Comparison of ENCODE assay signal across 8 cellular contexts in genomic region chr4:186067757-186068385, GRCh38. TPM values are rescaled to one million over a fixed set of nuclear protein-coding genes. Genes with fewer than 3 reads are reported as not detected.
DNase-seq lines count a peak whose midpoint lies in the region; ATAC-seq and TF ChIP-seq lines count a peak whose summit lies in the region.

No MANE protein-coding gene starts in this region.

- H2BK120ac ChIP-seq in neuronal stem cell (ENCODE audit: low read depth, low read length) = no peak overlapping the region

- H2AFZ ChIP-seq in DND-41 (ENCODE audit: low read depth, low read length) (peak overlapping the region; percentile 85), mammary epithelial cell (ENCODE audit: low read depth, low read length) (peak overlapping the region; percentile 87), neuronal stem cell (ENCODE audit: low read length) (no peak overlapping the region)

- H3K79me2 ChIP-seq in DND-41 (ENCODE audit: insufficient read depth, low read length) (no peaks in the 10 kb centered on the region), mammary epithelial cell (ENCODE audit: insufficient read depth, low read length) (no peaks in the 10 kb centered on the region)

- H3K4me1 ChIP-seq in DND-41 (ENCODE audit: insufficient read depth, low read length) = peaks cover 20% of the 10 kb centered on the region
- H3K4me1 ChIP-seq in mammary epithelial cell (ENCODE audit: insufficient read depth, low read length) = peaks cover 10% of the 10 kb centered on the region
- no peaks in the 10 kb centered on the region for H3K4me1 ChIP-seq in neuronal stem cell (ENCODE audit: control insufficient read depth in 2 of 2, insufficient read depth in 1 of 2, low read depth in 1 of 2, low read length in 2 of 2)

- H4K8ac ChIP-seq in neuronal stem cell (ENCODE audit: low read depth, low read length) = no peak overlapping the region

- H3K4me2 ChIP-seq in DND-41 (ENCODE audit: insufficient read depth, low read length) = peak overlapping the region; percentile 72
- H3K4me2 ChIP-seq in mammary epithelial cell (ENCODE audit: insufficient read depth, low read depth, low read length) = peak overlapping the region; percentile 80
- no peak overlapping the region for H3K4me2 ChIP-seq in neuronal stem cell (ENCODE audit: insufficient read depth, low read length, poor library complexity, severe bottlenecking)

- no peaks in the 10 kb centered on the region for H3K79me1 ChIP-seq in neuronal stem cell (ENCODE audit: low read depth, low read length)

- H3K27ac ChIP-seq in DND-41 (ENCODE audit: low read length) (no peak overlapping the region), mammary epithelial cell (ENCODE audit: insufficient read depth, low read depth, low read length) (no peak overlapping the region), neuronal stem cell (replicated peaks; ENCODE audit: low read length) (no peak overlapping the region)

- dilution Hi-C loops in mammary epithelial cell (cut with HindIII; ENCODE audit: low sequenced_read_pairs) = no loop called here

- no peaks in the 10 kb centered on the region for H4K20me1 ChIP-seq in DND-41 (ENCODE audit: insufficient read depth, low read length)
- H4K20me1 ChIP-seq in mammary epithelial cell (ENCODE audit: insufficient read depth, low read length) = no peaks in the 10 kb centered on the region

- H3K4me3 ChIP-seq in DND-41 (ENCODE audit: low read depth in 1 of 2, low read length in 2 of 2) (peak overlapping the region in 1 of 2 experiments; percentile 68; a peak in 2 of 4 replicates), mammary epithelial cell (replicated peaks in 1 of 3; ENCODE audit: insufficient read depth in 1 of 3, low read depth in 2 of 3, low read length in 3 of 3) (peak overlapping the region in 1 of 3 experiments; percentile 48), neuronal stem cell (ENCODE audit: low read length in 2 of 2) (no peak overlapping the region)

- H3K9ac ChIP-seq in DND-41 (ENCODE audit: low read depth, low read length) (peak overlapping the region; percentile 59), mammary epithelial cell (ENCODE audit: insufficient read depth, low read length) (no peak overlapping the region), neuronal stem cell (ENCODE audit: low read depth, low read length, poor library complexity) (no peak overlapping the region)

- H2BK5ac ChIP-seq in neuronal stem cell (ENCODE audit: low read length) = no peak overlapping the region

- TF ChIP-seq CTCF in DND-41 (IDR thresholded peaks at IDR 0.05; ENCODE audit: borderline replicate concordance, extremely low read depth, low read length, poor library complexity, severe bottlenecking) = peak; percentile 70
- peak; percentile 29 to 62 for TF ChIP-seq CTCF in mammary epithelial cell (conservative IDR thresholded peaks at IDR 0.05 in 1 of 2, IDR thresholded peaks at IDR 0.05 in 1 of 2; ENCODE audit: extremely low read depth in 1 of 2, insufficient read depth in 1 of 2, low read depth in 1 of 2, low read length in 2 of 2)

- DNase-seq in DND-41 = peak; percentile 35
- peak; percentile 74 for DNase-seq in HT1080 (ENCODE audit: low read depth)
- DNase-seq in SK-MEL-5 (ENCODE audit: low read depth, low spot score) = peak; percentile 90
- peak; percentile 32 for DNase-seq in mammary epithelial cell
- peak; percentile 78 for DNase-seq in kidney tubule cell (ENCODE audit: low spot score)
- peak; percentile 11 for DNase-seq in stimulated activated CD8-positive, alpha-beta memory T cell treated with anti-CD3 and anti-CD28 coated beads, Interleukin-15, amount 100 ng/mL, for 1 hour (ENCODE audit: low read depth)
- no peak for DNase-seq in neuronal stem cell (ENCODE audit: low spot score)

- H3K18ac ChIP-seq in neuronal stem cell (ENCODE audit: low read length) = no peak overlapping the region

- CTCF ChIA-PET in mammary epithelial cell (lab: Charles Lee; ENCODE audit: low non-redundant PET) = interaction anchor here (0.6 to 2.1 kb wide), 4 partner anchors 67 to 856 kb away, joined by 3 to 24 read pairs (median 4); no protein-coding TSS in a partner anchor

- ATAC-seq in DND-41 (ENCODE audit: insufficient read depth, low read depth) = peak; percentile 69
- ATAC-seq in GM21360 (IDR thresholded peaks at IDR 0.05; ENCODE audit: unreplicated experiment) = peak; percentile 89

- no peak overlapping the region for H3K4ac ChIP-seq in neuronal stem cell (ENCODE audit: low read length)

- WGBS in mammary epithelial cell (ENCODE audit: low coverage, missing lambda C conversion rate) = 49% methylated on average over 9 of the region's 9 CpGs
- WGBS in neuronal stem cell (ENCODE audit: extremely low coverage in 2 of 2, insufficient read length in 2 of 2, insufficient replicate concordance in 1 of 2), 2 donors = no CpG with 5 or more reads among the region's 9 CpGs

- no peaks in the 10 kb centered on the region for H3K9me3 ChIP-seq in DND-41 (ENCODE audit: insufficient read depth, low read length, severe bottlenecking)
- H3K9me3 ChIP-seq in mammary epithelial cell (replicated peaks; ENCODE audit: insufficient read depth, low read length) = no peaks in the 10 kb centered on the region
- H3K9me3 ChIP-seq in neuronal stem cell (replicated peaks in 1 of 2; ENCODE audit: control insufficient read depth in 2 of 2, insufficient read depth in 1 of 2, low read depth in 1 of 2, low read length in 2 of 2) = no peaks in the 10 kb centered on the region

- H2BK15ac ChIP-seq in neuronal stem cell (ENCODE audit: low read length) = no peak overlapping the region

- no peak overlapping the region for H3K23ac ChIP-seq in neuronal stem cell (ENCODE audit: low read depth, low read length, poor library complexity)

- H2BK12ac ChIP-seq in neuronal stem cell (ENCODE audit: low read length) = no peak overlapping the region

- in situ Hi-C loops in SK-MEL-5 (cut with HindIII; ENCODE audit: low pct_unique_long_range_greater_than_20kb, low sequenced_read_pairs) = no loop called here
- in situ Hi-C loops in mammary epithelial cell (cut with MboI; ENCODE audit: low sequenced_read_pairs in 2 of 2) = no loop called here

- intact Hi-C loops in mammary epithelial cell (cut with micrococcal nuclease) = loop anchor here (1.0 kb wide), 2 partner anchors 69 to 134 kb away; no protein-coding TSS in a partner anchor

- BruUV-seq in mammary epithelial cell (replicated peaks; lab: Mats Ljungman, UMichigan) = no TSS peak

- H2AK5ac ChIP-seq in neuronal stem cell (ENCODE audit: low read depth, low read length) = no peak overlapping the region

- H3K14ac ChIP-seq in neuronal stem cell (ENCODE audit: low read length) = no peak overlapping the region

- no peak overlapping the region for H4K91ac ChIP-seq in neuronal stem cell (ENCODE audit: low read depth, low read length, poor library complexity)

- no peaks in the 10 kb centered on the region for H3K36me3 ChIP-seq in DND-41 (ENCODE audit: insufficient read depth, low read length)
- no peaks in the 10 kb centered on the region for H3K36me3 ChIP-seq in mammary epithelial cell (ENCODE audit: insufficient read depth, low read length)
- no peaks in the 10 kb centered on the region for H3K36me3 ChIP-seq in neuronal stem cell (replicated peaks in 1 of 2; ENCODE audit: control insufficient read depth in 2 of 2, insufficient read depth in 2 of 2, low read length in 2 of 2)

- H3K27me3 ChIP-seq in DND-41 (ENCODE audit: insufficient read depth, low read length, poor library complexity) (no peaks in the 10 kb centered on the region), mammary epithelial cell (ENCODE audit: insufficient read depth, low read length) (no peaks in the 10 kb centered on the region), neuronal stem cell (ENCODE audit: control insufficient read depth in 3 of 3, insufficient read depth in 3 of 3, low read depth in 1 of 3, low read length in 3 of 3) (peaks cover 0 to under 1% (median 0%) of the 10 kb centered on the region in 3 experiments)

RNA-seq across cellular contexts. Expression of gene TLR3, which starts 1.1 kb away (rescaled TPM):
- total RNA-seq in HT1080 (2014; rRNA removed; shearing (Covaris generic)) = 0.84 and 2.9 TPM in 2 replicates
- polyA plus RNA-seq in HT1080 (2015; cell fraction: cytosol; rRNA removed) = 0.79 and 1.4 TPM in 2 replicates
- 3.1 and 3.9 TPM in 2 replicates for polyA plus RNA-seq in HT1080 (2015; cell fraction: nucleus; rRNA removed)
- 6.9 and 9.8 TPM in 2 replicates for total RNA-seq in SK-MEL-5 (2014; rRNA removed; shearing (Covaris generic))
- polyA plus RNA-seq in SK-MEL-5 (2015; cell fraction: cytosol; rRNA removed) = 6.4 and 8.6 TPM in 2 replicates
- polyA plus RNA-seq in SK-MEL-5 (2015; cell fraction: nucleus; rRNA removed) = 1.8 and 2.8 TPM in 2 replicates
- total RNA-seq in mammary epithelial cell = 1 to 10 TPM; 2.8 to 6.0 TPM
- 4.4 TPM for polyA plus RNA-seq in mammary epithelial cell
- 1.6 TPM for polyA minus RNA-seq in mammary epithelial cell
- 0.39 TPM for polyA plus RNA-seq in neuronal stem cell (2013, experiment 1 of 2)
- 0.46 TPM for polyA plus RNA-seq in neuronal stem cell (2013, experiment 2 of 2)

RNA-seq across cellular contexts. Expression of gene FAM149A, which starts 36.6 kb away (rescaled TPM):
- total RNA-seq in HT1080 (2014; rRNA removed; shearing (Covaris generic)) = 1.5 TPM in 2 replicates
- 0.73 and 1.00 TPM in 2 replicates for polyA plus RNA-seq in HT1080 (2015; cell fraction: cytosol; rRNA removed)
- polyA plus RNA-seq in HT1080 (2015; cell fraction: nucleus; rRNA removed) = 0.67 and 0.84 TPM in 2 replicates
- total RNA-seq in SK-MEL-5 (2014; rRNA removed; shearing (Covaris generic)) = 9.0 and 10.1 TPM in 2 replicates
- 9.0 and 15.8 TPM in 2 replicates for polyA plus RNA-seq in SK-MEL-5 (2015; cell fraction: cytosol; rRNA removed)
- 7.2 and 8.5 TPM in 2 replicates for polyA plus RNA-seq in SK-MEL-5 (2015; cell fraction: nucleus; rRNA removed)
- total RNA-seq in mammary epithelial cell = 1 to 10 TPM; 1.5 to 1.6 TPM
- polyA plus RNA-seq in mammary epithelial cell = 0.44 TPM
- polyA minus RNA-seq in mammary epithelial cell = not detected
- polyA plus RNA-seq in neuronal stem cell (2013, experiment 1 of 2) = 11.1 TPM
- polyA plus RNA-seq in neuronal stem cell (2013, experiment 2 of 2) = 9.5 TPM
